11 cellular contexts compared by ENCODE assay signal in genomic region chr11:27392715-27393114, GRCh38. TPM values are rescaled to one million over a fixed set of nuclear protein-coding genes. Genes with fewer than 3 reads are reported as not detected.
DNase-seq lines count a peak whose midpoint lies in the region; ATAC-seq, FAIRE-seq and TF ChIP-seq lines count a peak whose summit lies in the region.
"Had no signal": no experiment of that assay in that cellular context is flagged by ENCODE, and none has a peak within 500 bp of the region (broad histone marks: within the 10 kb centered on the region; RNA-seq: fewer than 3 reads in every experiment).

No MANE protein-coding gene starts in this region.

- no TSS peak for BruUV-seq in MCF 10A (replicated peaks; lab: Mats Ljungman, UMichigan)

- H3K4me1 ChIP-seq in breast epithelium = no peaks in the 10 kb centered on the region

- POLR2A ChIA-PET in MCF 10A (lab: Yijun Ruan, JAX) = no interaction called here

- intact Hi-C loops in MCF 10A (cut with micrococcal nuclease) (no loop called here), breast epithelium (cut with DNase I; ENCODE audit: low total_unique reads) (no loop called here)

- H3K9me3 ChIP-seq in breast epithelium = no peaks in the 10 kb centered on the region
- H3K9me3 ChIP-seq: upper lobe of left lung had no signal

- peak overlapping the region; percentile 74 for H3K27ac Mint-ChIP-seq in MCF 10A (ENCODE audit: low read depth, unreplicated experiment)

- peaks cover 31% of the 10 kb centered on the region for H3K4me1 Mint-ChIP-seq in MCF 10A (ENCODE audit: insufficient read depth, unreplicated experiment)

- DNase-seq in MCF 10A (ENCODE audit: unreplicated experiment) = peak; percentile 23
- no peak for DNase-seq in breast epithelium (ENCODE audit: low spot score in 2 of 2)
- DNase-seq in bronchial epithelial cell (ENCODE audit: low read depth) = peak; percentile 61
- peak; percentile 59 for DNase-seq in kidney tubule cell (ENCODE audit: low spot score)
- no peak for DNase-seq in KBM-7
- no peak for DNase-seq in coronary artery (ENCODE audit: low spot score)
- no peak for DNase-seq in stimulated activated CD4-positive, alpha-beta T cell treated with anti-CD3 and anti-CD28 coated beads, Interleukin-15, amount 100 ng/mL, for 24 hours
- DNase-seq: NCI-H1092 treated with DMSO at 0.1 percent for 48 hours; stimulated activated CD4-positive, alpha-beta T cell treated with anti-CD3 and anti-CD28 coated beads, Interleukin-12 subunit alpha, Interleukin-12 subunit beta, amount 100 ng/mL, for 4 hours; upper lobe of left lung had no signal

- TF ChIP-seq CTCF in MCF 10A (IDR thresholded peaks at IDR 0.05; ENCODE audit: unreplicated experiment) = no peak
- TF ChIP-seq CTCF in breast epithelium (IDR thresholded peaks at IDR 0.05) = no peak
- no peak for TF ChIP-seq CTCF in bronchial epithelial cell (IDR thresholded peaks at IDR 0.05; ENCODE audit: insufficient read depth, low read length, severe bottlenecking)
- no peak for TF ChIP-seq CTCF in coronary artery (IDR thresholded peaks at IDR 0.05)

- no peaks in the 10 kb centered on the region for H3K27me3 Mint-ChIP-seq in MCF 10A (ENCODE audit: insufficient read depth, unreplicated experiment)

- H3K27ac ChIP-seq in breast epithelium (no peak overlapping the region), coronary artery (peak overlapping the region in 1 of 2 donors; percentile 1)
- H3K27ac ChIP-seq: upper lobe of left lung had no signal

- ATAC-seq in HG02571 (IDR thresholded peaks at IDR 0.05; ENCODE audit: unreplicated experiment) = no peak

- CTCF ChIA-PET in MCF 10A (lab: Yijun Ruan, JAX) = no interaction called here

- no peaks in the 10 kb centered on the region for H3K36me3 ChIP-seq in breast epithelium
- no peaks in the 10 kb centered on the region for H3K36me3 ChIP-seq in bronchial epithelial cell (ENCODE audit: control insufficient read depth, insufficient read depth, low read length)
- H3K36me3 ChIP-seq: upper lobe of left lung had no signal

- H3K4me3 ChIP-seq in breast epithelium = no peak overlapping the region
- H3K4me3 ChIP-seq in bronchial epithelial cell (ENCODE audit: low read depth, low read length) = no peak overlapping the region
- no peak overlapping the region for H3K4me3 ChIP-seq in coronary artery
- H3K4me3 ChIP-seq: upper lobe of left lung had no signal

- H3K27me3 ChIP-seq in breast epithelium (no peaks in the 10 kb centered on the region), bronchial epithelial cell (ENCODE audit: control insufficient read depth, insufficient read depth, low read length) (no peaks in the 10 kb centered on the region)
- H3K27me3 ChIP-seq: upper lobe of left lung had no signal

- FAIRE-seq in bronchial epithelial cell (lab: Jason Lieb, UNC) = no peak

- TF ChIP-seq POLR2A in breast epithelium (IDR thresholded peaks at IDR 0.05) = no peak

- H3K36me3 Mint-ChIP-seq in MCF 10A (ENCODE audit: insufficient read depth, unreplicated experiment) = peaks cover 6% of the 10 kb centered on the region

- H3K9me3 Mint-ChIP-seq in MCF 10A (ENCODE audit: unreplicated experiment) = no peaks in the 10 kb centered on the region

- in situ Hi-C loops in KBM-7 (cut with MboI; ENCODE audit: low pct_unique_long_range_greater_than_20kb, low sequenced_read_pairs) = no loop called here

- H3K4me3 Mint-ChIP-seq in MCF 10A (ENCODE audit: unreplicated experiment) = no peak overlapping the region

RNA-seq across cellular contexts. Expression of gene CCDC34, which starts 29.7 kb away (rescaled TPM):
- total RNA-seq in MCF 10A (2022) (9.0 and 11.1 TPM in 2 replicates), breast epithelium (1 to 10 TPM; 2.2 to 9.7 (median 4.9) TPM), bronchial epithelial cell (1.3 and 2.0 TPM in 2 replicates)

Comparison
In these comparisons a context has a peak if more than half of its experiments do, and no peak if none do; other contexts are left out.
1. DNase-seq: peak in MCF 10A (single experiment), bronchial epithelial cell (single experiment) and kidney tubule cell (single experiment); none in breast epithelium (0 of 2), KBM-7 (single experiment), coronary artery (single experiment) and stimulated activated CD4-positive, alpha-beta T cell treated with anti-CD3 and anti-CD28 coated beads, Interleukin-15, amount 100 ng/mL, for 24 hours (single experiment).